ENCODE assay signal across 25 cellular contexts in genomic region chr16:86218479-86219170, GRCh38.
DNase-seq lines count a peak whose midpoint lies in the region; ATAC-seq, FAIRE-seq and TF ChIP-seq lines count a peak whose summit lies in the region.
"Had no signal": no experiment of that assay in that cellular context is flagged by ENCODE, and none has a peak within 500 bp of the region (broad histone marks: within the 10 kb centered on the region; RNA-seq: fewer than 3 reads in every experiment).

No MANE protein-coding gene starts in this region.

- POLR2A ChIA-PET in MCF 10A (lab: Yijun Ruan, JAX), result no interaction called here

- H3K4me1 ChIP-seq in SJSA1 (replicated peaks), result peaks cover 55% of the 10 kb centered on the region
- peaks cover 41% of the 10 kb centered on the region for H3K4me1 ChIP-seq in hepatocyte (ENCODE audit: insufficient read depth)
- peaks cover 40 to 50% (median 42%) of the 10 kb centered on the region in 3 donors for H3K4me1 ChIP-seq in pancreas
- H3K4me1 ChIP-seq in transverse colon, result peaks cover 0 to 4% (median 0%) of the 10 kb centered on the region in 4 donors
- H3K4me1 ChIP-seq: Peyer's patch had no signal

- ATAC-seq in pancreas, result no peak
- no peak for ATAC-seq in HG02610 (IDR thresholded peaks at IDR 0.05; ENCODE audit: unreplicated experiment)

- H3K27me3 ChIP-seq in SJSA1 (replicated peaks) (no peaks in the 10 kb centered on the region), hepatocyte (no peaks in the 10 kb centered on the region), pancreas (no peaks in the 10 kb centered on the region), transverse colon (no peaks in the 10 kb centered on the region)
- H3K27me3 ChIP-seq: Peyer's patch had no signal

- H3K4me3 Mint-ChIP-seq in MCF 10A (ENCODE audit: unreplicated experiment), result no peak overlapping the region
- H3K4me3 Mint-ChIP-seq: CD4-positive, alpha-beta memory T cell had no signal

- no peak for TF ChIP-seq POLR2A in transverse colon (IDR thresholded peaks at IDR 0.05)

- H3K4me3 ChIP-seq in SJSA1, result no peak overlapping the region
- H3K4me3 ChIP-seq in hepatocyte, result no peak overlapping the region
- H3K4me3 ChIP-seq in pancreas, result no peak overlapping the region
- H3K4me3 ChIP-seq in transverse colon, result no peak overlapping the region
- H3K4me3 ChIP-seq: Peyer's patch had no signal

- H3K4me1 Mint-ChIP-seq in MCF 10A (ENCODE audit: insufficient read depth, unreplicated experiment), result peaks cover 19% of the 10 kb centered on the region
- H3K4me1 Mint-ChIP-seq: CD4-positive, alpha-beta memory T cell had no signal

- H3K9me3 Mint-ChIP-seq in MCF 10A (ENCODE audit: unreplicated experiment), result no peaks in the 10 kb centered on the region
- H3K9me3 Mint-ChIP-seq: CD4-positive, alpha-beta memory T cell had no signal

- WGBS in hepatocyte (ENCODE audit: low lambda C conversion rate, missing lambda C conversion rate), result 85% methylated on average over 8 of the region's 9 CpGs
- 76 to 79% methylated on average over 9 of the region's 9 CpGs for WGBS in pancreas, 2 donors
- 73% methylated on average over 9 of the region's 9 CpGs; no CpG with 5 or more reads in 1 of the 2 donors for WGBS in transverse colon (ENCODE audit: low coverage in 1 of 2), 2 donors

- no peak overlapping the region for H2AFZ ChIP-seq in hepatocyte

- no peaks in the 10 kb centered on the region for H3K9me2 ChIP-seq in hepatocyte (replicated peaks; ENCODE audit: insufficient read depth)
- H3K9me2 ChIP-seq: SK-N-SH had no signal

- H3K27ac ChIP-seq in SJSA1 (peak overlapping the region; percentile 86; the same call in 1 of the 2 replicates), hepatocyte (peak overlapping the region; percentile 89), pancreas (peak overlapping the region; percentile 37 to 59 (median 53)), transverse colon (peak overlapping the region; percentile 62 to 70 (median 68))
- H3K27ac ChIP-seq: KMS-11 had no signal

- H3K9me3 ChIP-seq in SJSA1 (replicated peaks), result no peaks in the 10 kb centered on the region
- no peaks in the 10 kb centered on the region for H3K9me3 ChIP-seq in hepatocyte (ENCODE audit: low read depth)
- H3K9me3 ChIP-seq in pancreas, result no peaks in the 10 kb centered on the region
- H3K9me3 ChIP-seq in transverse colon, result no peaks in the 10 kb centered on the region
- H3K9me3 ChIP-seq: Peyer's patch, SK-N-SH had no signal

- H3K4me2 ChIP-seq in hepatocyte, result no peak overlapping the region
- H3K4me2 ChIP-seq: KMS-11, SK-N-SH had no signal

- in situ Hi-C loops in transverse colon (cut with MboI; ENCODE audit: low pct_ligation_motif_present in 1 of 4, low pct_unique_long_range_greater_than_20kb in 1 of 4, low sequenced_read_pairs in 3 of 4), result no loop called here

- H3K27me3 Mint-ChIP-seq in MCF 10A (ENCODE audit: insufficient read depth, unreplicated experiment), result peaks cover 59% of the 10 kb centered on the region

- no peak overlapping the region for H3K27ac Mint-ChIP-seq in MCF 10A (ENCODE audit: low read depth, unreplicated experiment)
- H3K27ac Mint-ChIP-seq: CD4-positive, alpha-beta memory T cell had no signal

- TF ChIP-seq CTCF in hepatocyte (IDR thresholded peaks at IDR 0.05; ENCODE audit: poor library complexity) (no peak), pancreas (IDR thresholded peaks at IDR 0.05) (no peak), transverse colon (IDR thresholded peaks at IDR 0.05) (no peak), MCF 10A (IDR thresholded peaks at IDR 0.05; ENCODE audit: unreplicated experiment) (no peak)

- H3K36me3 Mint-ChIP-seq in MCF 10A (ENCODE audit: insufficient read depth, unreplicated experiment), result no peaks in the 10 kb centered on the region
- H3K36me3 Mint-ChIP-seq: CD4-positive, alpha-beta memory T cell had no signal

- peaks cover 17% of the 10 kb centered on the region for H3K36me3 ChIP-seq in SJSA1
- no peaks in the 10 kb centered on the region for H3K36me3 ChIP-seq in hepatocyte (replicated peaks; ENCODE audit: insufficient read depth, low read depth)
- no peaks in the 10 kb centered on the region for H3K36me3 ChIP-seq in pancreas
- no peaks in the 10 kb centered on the region for H3K36me3 ChIP-seq in transverse colon
- H3K36me3 ChIP-seq: Peyer's patch had no signal

- CTCF ChIA-PET in MCF 10A (lab: Yijun Ruan, JAX), result no interaction called here

- no peak for FAIRE-seq in pancreas (lab: Jason Lieb, UNC)
- FAIRE-seq: H54 had no signal

- TF ChIP-seq EP300 in transverse colon (IDR thresholded peaks at IDR 0.05; ENCODE audit: low read depth), result no peak

- no peaks in the 10 kb centered on the region for H3K79me2 ChIP-seq in hepatocyte

- no peak for DNase-seq in SJSA1 (ENCODE audit: low read depth in 1 of 2, low spot score in 2 of 2)
- no peak for DNase-seq in hepatocyte (ENCODE audit: low spot score)
- DNase-seq in pancreas, result peak in 1 of 6 donors; percentile 29
- DNase-seq in transverse colon, result no peak
- DNase-seq in NCI-H82 treated with DMSO at 0.1 percent for 48 hours (lab: John Stamatoyannopoulos, UW; ENCODE audit: unreplicated experiment), result no peak
- no peak for DNase-seq in MCF 10A (ENCODE audit: unreplicated experiment)
- DNase-seq: C1 segment of cervical spinal cord; CD4-positive, alpha-beta memory T cell; COR-L47; DMS53; NCI-H1092; NCI-H1417 treated with DMSO at 0.1 percent for 48 hours; NCI-H187; NCI-H2081 treated with DMSO at 0.1 percent for 48 hours; NCI-H2171; NCI-H226; NCI-H510A; NCI-H69; SIG-M5; SK-N-SH; SW 1271 had no signal

- no TSS peak for BruUV-seq in MCF 10A (replicated peaks; lab: Mats Ljungman, UMichigan)

- H4K20me1 ChIP-seq in hepatocyte (ENCODE audit: insufficient read depth, poor library complexity, severe bottlenecking), result no peaks in the 10 kb centered on the region

- intact Hi-C loops in pancreas (cut with DNase I), result no loop called here
- intact Hi-C loops in transverse colon (cut with DNase I; ENCODE audit: low total_unique reads), result no loop called here
- intact Hi-C loops in MCF 10A (cut with micrococcal nuclease), result no loop called here
